Comparison of ENCODE assay signal across 2 cellular contexts in genomic region chr15:41599061-41599460, GRCh38.
A peak's percentile ranks its signal among the peaks of the same experiment; 100 is the strongest.
TF ChIP-seq lines count a peak whose summit lies in the region.

No MANE protein-coding gene starts in this region.

TF ChIP-seq in A549, 52 proteins besides CTCF, POLR2A, EP300 and RAD21:
- TF ChIP-seq FOSL2 (IDR thresholded peaks at IDR 0.05) (no peak), FOSL2 (CRISPR knock-in tag; IDR thresholded peaks at IDR 0.05) (no peak), ZNF302 (CRISPR knock-in tag; IDR thresholded peaks at IDR 0.05) (no peak), TP53 (CRISPR knock-in tag; IDR thresholded peaks at IDR 0.05) (no peak), ZC3H11A (IDR thresholded peaks at IDR 0.05) (no peak), CHD2 (IDR thresholded peaks at IDR 0.05; ENCODE audit: low read length, partially characterized antibody) (no peak), RARB (CRISPR knock-in tag; IDR thresholded peaks at IDR 0.05) (no peak), MAFK (IDR thresholded peaks at IDR 0.05; ENCODE audit: partially characterized antibody) (peak; percentile 31), KDM5A (IDR thresholded peaks at IDR 0.05) (no peak), SREBF2 (IDR thresholded peaks at IDR 0.05) (no peak)

TF ChIP-seq in K562, 482 proteins besides CTCF, POLR2A, EP300 and RAD21:
- TF ChIP-seq SAFB2 (IDR thresholded peaks at IDR 0.05; ENCODE audit: borderline replicate concordance, low read depth, low read length, severe bottlenecking) (no peak), MAFG (tag; conservative IDR thresholded peaks at IDR 0.05) (peak; percentile 27; the same call in 1 of the 2 replicates), C11orf30 (IDR thresholded peaks at IDR 0.05; ENCODE audit: low read depth) (peak; percentile 47; the same call in 1 of the 2 replicates), ZNF316 (IDR thresholded peaks at IDR 0.05) (peak; percentile 46; the same call in 1 of the 2 replicates)
